8 cellular contexts compared by ENCODE assay signal in the genomic region with DNA sequence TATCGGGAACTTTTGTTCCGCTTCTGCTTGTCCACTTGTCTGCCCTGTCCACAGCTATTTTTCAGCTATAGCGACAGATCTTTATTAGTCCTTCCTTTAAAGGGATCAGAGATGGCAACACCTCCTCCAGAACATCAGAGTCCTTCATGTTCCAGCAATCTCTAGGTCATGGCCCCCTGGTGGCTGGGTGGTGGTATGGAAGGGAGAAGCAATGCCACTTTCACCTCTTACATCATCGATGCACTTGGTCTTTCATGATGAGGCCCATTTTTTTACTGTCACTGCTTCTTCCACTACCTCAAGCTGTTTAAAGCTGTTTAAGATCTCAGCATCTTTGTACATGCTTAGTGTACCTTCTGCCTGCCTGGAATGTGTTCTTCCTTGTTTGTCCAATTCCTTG.
DNase-seq lines count a peak whose midpoint lies in the region; ATAC-seq, FAIRE-seq and TF ChIP-seq lines count a peak whose summit lies in the region.

No MANE protein-coding gene starts in this region.

- H3K4me3 Mint-ChIP-seq in WTC11 (no peak overlapping the region), endothelial cell (ENCODE audit: unreplicated experiment) (no peak overlapping the region)

- DNase-seq in COLO829 (ENCODE audit: low spot score) (peak; percentile 23), WTC11 (ENCODE audit: low spot score) (peak; percentile 39), endothelial cell (ENCODE audit: low spot score) (peak; percentile 11), HTR-8/SVneo (ENCODE audit: insufficient read length, low spot score) (no peak)
- peak; percentile 50 to 56 for DNase-seq in stimulated activated CD4-positive, alpha-beta T cell treated with anti-CD3 and anti-CD28 coated beads, Interleukin-2, amount 100 ng/mL, for 24 hours

- H3K36me3 Mint-ChIP-seq in WTC11: no peaks in the 10 kb centered on the region
- H3K36me3 Mint-ChIP-seq in endothelial cell (ENCODE audit: low read depth, unreplicated experiment): no peaks in the 10 kb centered on the region

- H3K27me3 Mint-ChIP-seq in WTC11 (ENCODE audit: low read depth): peaks cover 94% of the 10 kb centered on the region
- no peaks in the 10 kb centered on the region for H3K27me3 Mint-ChIP-seq in endothelial cell (ENCODE audit: unreplicated experiment)

- ATAC-seq in HG03159 (IDR thresholded peaks at IDR 0.05; ENCODE audit: unreplicated experiment) (peak; percentile 77), WTC11 (peak; percentile 43; the same call in 1 of the 2 replicates), GM21515 (IDR thresholded peaks at IDR 0.05; ENCODE audit: unreplicated experiment) (no peak), GM19397 (IDR thresholded peaks at IDR 0.05; ENCODE audit: unreplicated experiment) (no peak)

- CTCF ChIA-PET in WTC11 (lab: Charles Lee): interaction anchor here (0.6 kb wide), 2 partner anchors 90 to 159 kb away, joined by 3 to 4 read pairs; no protein-coding TSS in a partner anchor

- H3K4me1 Mint-ChIP-seq in WTC11: no peaks in the 10 kb centered on the region
- H3K4me1 Mint-ChIP-seq in endothelial cell (ENCODE audit: unreplicated experiment): no peaks in the 10 kb centered on the region

- H3K9me3 Mint-ChIP-seq in WTC11 (no peaks in the 10 kb centered on the region), endothelial cell (ENCODE audit: unreplicated experiment) (no peaks in the 10 kb centered on the region)

- no peak overlapping the region for H3K27ac Mint-ChIP-seq in WTC11
- H3K27ac Mint-ChIP-seq in endothelial cell (ENCODE audit: unreplicated experiment): no peak overlapping the region

- no peak for FAIRE-seq in HTR-8/SVneo (lab: Jason Lieb, UNC)

- no peak for TF ChIP-seq CTCF in WTC11 (IDR thresholded peaks at IDR 0.05)
- peak; percentile 52 for TF ChIP-seq CTCF in endothelial cell (IDR thresholded peaks at IDR 0.05; ENCODE audit: unreplicated experiment)

- POLR2A ChIA-PET in WTC11 (lab: Charles Lee): no interaction called here

TF ChIP-seq in WTC11, 78 proteins besides CTCF, POLR2A, EP300 and RAD21:
- no peak for TF ChIP-seq NFE2L1 (CRISPR knock-in tag; IDR thresholded peaks at IDR 0.05)
- TF ChIP-seq CREM (CRISPR knock-in tag; IDR thresholded peaks at IDR 0.05): no peak
- no peak for TF ChIP-seq NR3C1 (CRISPR knock-in tag; conservative IDR thresholded peaks at IDR 0.05; ENCODE audit: low read depth)
- TF ChIP-seq, protein P1, sequence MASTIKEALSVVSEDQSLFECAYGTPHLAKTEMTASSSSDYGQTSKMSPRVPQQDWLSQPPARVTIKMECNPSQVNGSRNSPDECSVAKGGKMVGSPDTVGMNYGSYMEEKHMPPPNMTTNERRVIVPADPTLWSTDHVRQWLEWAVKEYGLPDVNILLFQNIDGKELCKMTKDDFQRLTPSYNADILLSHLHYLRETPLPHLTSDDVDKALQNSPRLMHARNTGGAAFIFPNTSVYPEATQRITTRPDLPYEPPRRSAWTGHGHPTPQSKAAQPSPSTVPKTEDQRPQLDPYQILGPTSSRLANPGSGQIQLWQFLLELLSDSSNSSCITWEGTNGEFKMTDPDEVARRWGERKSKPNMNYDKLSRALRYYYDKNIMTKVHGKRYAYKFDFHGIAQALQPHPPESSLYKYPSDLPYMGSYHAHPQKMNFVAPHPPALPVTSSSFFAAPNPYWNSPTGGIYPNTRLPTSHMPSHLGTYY (CRISPR knock-in tag; IDR thresholded peaks at IDR 0.05): no peak
- TF ChIP-seq FOXK1 (CRISPR knock-in tag; IDR thresholded peaks at IDR 0.05): no peak
- no peak for TF ChIP-seq TP53 (CRISPR knock-in tag; IDR thresholded peaks at IDR 0.05)
- TF ChIP-seq, protein P2, sequence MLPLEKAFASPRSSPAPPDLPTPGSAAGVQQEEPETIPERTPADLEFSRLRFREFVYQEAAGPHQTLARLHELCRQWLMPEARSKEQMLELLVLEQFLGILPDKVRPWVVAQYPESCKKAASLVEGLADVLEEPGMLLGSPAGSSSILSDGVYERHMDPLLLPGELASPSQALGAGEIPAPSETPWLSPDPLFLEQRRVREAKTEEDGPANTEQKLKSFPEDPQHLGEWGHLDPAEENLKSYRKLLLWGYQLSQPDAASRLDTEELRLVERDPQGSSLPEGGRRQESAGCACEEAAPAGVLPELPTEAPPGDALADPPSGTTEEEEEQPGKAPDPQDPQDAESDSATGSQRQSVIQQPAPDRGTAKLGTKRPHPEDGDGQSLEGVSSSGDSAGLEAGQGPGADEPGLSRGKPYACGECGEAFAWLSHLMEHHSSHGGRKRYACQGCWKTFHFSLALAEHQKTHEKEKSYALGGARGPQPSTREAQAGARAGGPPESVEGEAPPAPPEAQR (CRISPR knock-in tag; IDR thresholded peaks at IDR 0.05): no peak
- no peak for TF ChIP-seq OVOL2 (CRISPR knock-in tag; IDR thresholded peaks at IDR 0.05; ENCODE audit: borderline replicate concordance)
- TF ChIP-seq CBFB (CRISPR knock-in tag; IDR thresholded peaks at IDR 0.05; ENCODE audit: low read depth): no peak
- no peak for TF ChIP-seq FOXJ3 (CRISPR knock-in tag; IDR thresholded peaks at IDR 0.05; ENCODE audit: borderline replicate concordance)
- no peak for TF ChIP-seq HMGA2 (CRISPR knock-in tag; IDR thresholded peaks at IDR 0.05)
- TF ChIP-seq SMAD4 (CRISPR knock-in tag; IDR thresholded peaks at IDR 0.05): no peak
- no peak for TF ChIP-seq SOX15 (CRISPR knock-in tag; IDR thresholded peaks at IDR 0.05)
- TF ChIP-seq RELA (CRISPR knock-in tag; IDR thresholded peaks at IDR 0.05; ENCODE audit: borderline replicate concordance): no peak
- TF ChIP-seq, protein P3, sequence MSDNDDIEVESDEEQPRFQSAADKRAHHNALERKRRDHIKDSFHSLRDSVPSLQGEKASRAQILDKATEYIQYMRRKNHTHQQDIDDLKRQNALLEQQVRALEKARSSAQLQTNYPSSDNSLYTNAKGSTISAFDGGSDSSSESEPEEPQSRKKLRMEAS (CRISPR knock-in tag; IDR thresholded peaks at IDR 0.05): no peak
- TF ChIP-seq NFYB (CRISPR knock-in tag; conservative IDR thresholded peaks at IDR 0.05; ENCODE audit: low read depth): no peak
- TF ChIP-seq EMX1 (CRISPR knock-in tag; IDR thresholded peaks at IDR 0.05): no peak
- TF ChIP-seq CREB1 (CRISPR knock-in tag; IDR thresholded peaks at IDR 0.05): no peak

Comparison
In these comparisons a context has a peak if more than half of its experiments do, and no peak if none do; other contexts are left out.
1. ATAC-seq: peak in HG03159 (single experiment) and WTC11 (single experiment); none in GM21515 (single experiment) and GM19397 (single experiment).